In the genomic region with DNA sequence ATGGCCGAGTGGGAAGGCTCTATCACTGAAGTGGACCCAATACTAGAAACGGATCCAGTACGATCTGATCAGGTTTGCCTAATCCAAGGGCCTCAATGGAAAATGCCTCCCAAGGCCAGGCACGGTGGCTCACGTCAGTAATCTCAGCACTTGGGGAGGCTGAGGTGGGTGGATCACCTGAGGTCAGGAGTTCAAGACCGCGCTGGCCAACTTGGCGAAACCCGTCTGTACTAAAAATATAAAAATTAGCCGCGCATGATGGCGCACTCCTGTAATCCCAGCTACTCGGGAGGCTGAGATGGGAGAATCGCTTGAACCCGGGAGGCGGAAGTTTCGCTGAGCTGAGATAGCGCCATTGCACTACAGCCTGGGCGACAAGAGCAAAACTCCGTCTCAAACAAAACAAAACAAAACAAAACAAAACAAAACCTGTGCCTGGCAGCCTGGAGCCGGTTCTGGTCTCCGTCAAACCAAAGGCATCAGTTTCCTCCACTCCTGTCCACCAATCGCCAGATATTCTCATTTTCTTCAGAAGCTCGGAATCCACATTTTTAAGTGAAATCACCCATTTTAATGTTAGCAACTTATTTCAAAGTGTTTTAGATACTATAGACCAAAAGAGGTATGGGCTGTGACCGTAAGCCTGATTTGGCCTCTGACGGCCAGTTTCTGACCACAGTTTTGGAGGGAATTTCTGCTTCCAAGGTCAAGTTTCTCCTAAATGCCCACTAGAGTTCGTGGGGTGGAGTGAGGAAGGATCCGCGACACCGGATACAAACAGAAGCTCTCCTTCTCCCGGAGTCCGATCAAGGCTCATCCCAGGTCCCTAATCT, we compare ENCODE assay signal across 8 cellular contexts. TPM values are rescaled to one million over a fixed set of nuclear protein-coding genes. Genes with fewer than 3 reads are reported as not detected.
A peak's percentile ranks its signal among the peaks of the same experiment; 100 is the strongest.
DNase-seq lines count a peak whose midpoint lies in the region; ATAC-seq lines count a peak whose summit lies in the region.

No MANE protein-coding gene starts in this region.

- no peak for ATAC-seq in stimulated activated naive B cell treated with anti-CD40 and anti-IgM and Interleukin-4, amounts not matched to agents 10 μg/mL and 1 μg/mL and 100 μg/mL, for 72 hours (replicated peaks)
- ATAC-seq in GM19324 (IDR thresholded peaks at IDR 0.05; ENCODE audit: low FRiP score, unreplicated experiment) = no peak
- ATAC-seq in GM18520 (IDR thresholded peaks at IDR 0.05; ENCODE audit: unreplicated experiment) = no peak

- H3K4me3 ChIP-seq in iPS-11a (ENCODE audit: low read depth, low read length) = peak overlapping the region; percentile 70

- no peaks in the 10 kb centered on the region for H3K27me3 Mint-ChIP-seq in activated CD4-positive, alpha-beta memory T cell treated with anti-CD3 and anti-CD28 coated beads, Interleukin-2, amount 10 ng/mL, durations not matched to agents 7 days and 5 days
- no peaks in the 10 kb centered on the region for H3K27me3 Mint-ChIP-seq in stimulated activated naive B cell treated with anti-CD40 and anti-IgM and Interleukin-4, amounts not matched to agents 10 μg/mL and 1 μg/mL and 100 μg/mL, for 72 hours

- peak overlapping the region; percentile 90 for H3K27ac Mint-ChIP-seq in activated CD4-positive, alpha-beta memory T cell treated with anti-CD3 and anti-CD28 coated beads, Interleukin-2, amount 10 ng/mL, durations not matched to agents 7 days and 5 days
- H3K27ac Mint-ChIP-seq in stimulated activated naive B cell treated with anti-CD40 and anti-IgM and Interleukin-4, amounts not matched to agents 10 μg/mL and 1 μg/mL and 100 μg/mL, for 72 hours = peak overlapping the region; percentile 99

- H3K36me3 Mint-ChIP-seq in activated CD4-positive, alpha-beta memory T cell treated with anti-CD3 and anti-CD28 coated beads, Interleukin-2, amount 10 ng/mL, durations not matched to agents 7 days and 5 days (ENCODE audit: low read depth) = peaks cover 7% of the 10 kb centered on the region
- peaks cover 7 to 20% of the 10 kb centered on the region in 2 donors for H3K36me3 Mint-ChIP-seq in stimulated activated naive B cell treated with anti-CD40 and anti-IgM and Interleukin-4, amounts not matched to agents 10 μg/mL and 1 μg/mL and 100 μg/mL, for 72 hours

- peak overlapping the region; percentile 89 for H3K4me3 Mint-ChIP-seq in activated CD4-positive, alpha-beta memory T cell treated with anti-CD3 and anti-CD28 coated beads, Interleukin-2, amount 10 ng/mL, durations not matched to agents 7 days and 5 days
- peak overlapping the region; percentile 96 to 100 for H3K4me3 Mint-ChIP-seq in stimulated activated naive B cell treated with anti-CD40 and anti-IgM and Interleukin-4, amounts not matched to agents 10 μg/mL and 1 μg/mL and 100 μg/mL, for 72 hours

- H3K4me1 Mint-ChIP-seq in activated CD4-positive, alpha-beta memory T cell treated with anti-CD3 and anti-CD28 coated beads, Interleukin-2, amount 10 ng/mL, durations not matched to agents 7 days and 5 days = peaks cover 61% of the 10 kb centered on the region
- peaks cover 28 to 38% of the 10 kb centered on the region in 2 donors for H3K4me1 Mint-ChIP-seq in stimulated activated naive B cell treated with anti-CD40 and anti-IgM and Interleukin-4, amounts not matched to agents 10 μg/mL and 1 μg/mL and 100 μg/mL, for 72 hours

- peak; percentile 54 for DNase-seq in DMS53 (lab: John Stamatoyannopoulos, UW)
- no peak for DNase-seq in DMS53 treated with DMSO at 0.1 percent for 48 hours (lab: John Stamatoyannopoulos, UW; ENCODE audit: unreplicated experiment)
- DNase-seq in activated CD4-positive, alpha-beta memory T cell treated with anti-CD3 and anti-CD28 coated beads, Interleukin-2, amount 10 ng/mL, durations not matched to agents 7 days and 5 days = no peak
- no peak for DNase-seq in stimulated activated naive B cell treated with anti-CD40 and anti-IgM and Interleukin-4, amounts not matched to agents 10 μg/mL and 1 μg/mL and 100 μg/mL, for 72 hours
- DNase-seq in NCI-H1694 treated with DMSO at 0.1 percent for 48 hours (lab: John Stamatoyannopoulos, UW) = no peak

- CTCF ChIA-PET in activated CD4-positive, alpha-beta memory T cell treated with anti-CD3 and anti-CD28 coated beads, Interleukin-2, amount 10 ng/mL, durations not matched to agents 7 days and 5 days (lab: Charles Lee) = interaction anchor here (1.2 to 7.4 kb wide), 3 partner anchors 17 to 36 kb away, joined by 5 to 87 read pairs (median 6); a partner anchor contains a TSS

- H3K9me3 Mint-ChIP-seq in activated CD4-positive, alpha-beta memory T cell treated with anti-CD3 and anti-CD28 coated beads, Interleukin-2, amount 10 ng/mL, durations not matched to agents 7 days and 5 days = no peaks in the 10 kb centered on the region
- H3K9me3 Mint-ChIP-seq in stimulated activated naive B cell treated with anti-CD40 and anti-IgM and Interleukin-4, amounts not matched to agents 10 μg/mL and 1 μg/mL and 100 μg/mL, for 72 hours = no peaks in the 10 kb centered on the region

- POLR2A ChIA-PET in activated CD4-positive, alpha-beta memory T cell treated with anti-CD3 and anti-CD28 coated beads, Interleukin-2, amount 10 ng/mL, durations not matched to agents 7 days and 5 days (lab: Charles Lee) = interaction anchor here (0.8 to 7.3 kb wide), 13 partner anchors 8 to 573 kb away, joined by 3 to 84 read pairs (median 4); a partner anchor contains a TSS

RNA-seq across cellular contexts. Expression of a gene that starts 0.7 kb away (rescaled TPM):
- total RNA-seq in activated CD4-positive, alpha-beta memory T cell treated with anti-CD3 and anti-CD28 coated beads, Interleukin-2, amount 10 ng/mL, durations not matched to agents 7 days and 5 days = 10 to 100 TPM; 31.2 to 35.6 TPM

RNA-seq across cellular contexts. Expression of a gene that starts 29.0 kb away (rescaled TPM):
- 10 to 100 TPM; 60.6 to 62.5 TPM for total RNA-seq in activated CD4-positive, alpha-beta memory T cell treated with anti-CD3 and anti-CD28 coated beads, Interleukin-2, amount 10 ng/mL, durations not matched to agents 7 days and 5 days

RNA-seq across cellular contexts. Expression of a gene that starts 36.4 kb away (rescaled TPM):
- 10 to 100 TPM; 59.4 to 61.6 TPM for total RNA-seq in activated CD4-positive, alpha-beta memory T cell treated with anti-CD3 and anti-CD28 coated beads, Interleukin-2, amount 10 ng/mL, durations not matched to agents 7 days and 5 days
